ENCODE assay signal across 16 cellular contexts in the genomic region with DNA sequence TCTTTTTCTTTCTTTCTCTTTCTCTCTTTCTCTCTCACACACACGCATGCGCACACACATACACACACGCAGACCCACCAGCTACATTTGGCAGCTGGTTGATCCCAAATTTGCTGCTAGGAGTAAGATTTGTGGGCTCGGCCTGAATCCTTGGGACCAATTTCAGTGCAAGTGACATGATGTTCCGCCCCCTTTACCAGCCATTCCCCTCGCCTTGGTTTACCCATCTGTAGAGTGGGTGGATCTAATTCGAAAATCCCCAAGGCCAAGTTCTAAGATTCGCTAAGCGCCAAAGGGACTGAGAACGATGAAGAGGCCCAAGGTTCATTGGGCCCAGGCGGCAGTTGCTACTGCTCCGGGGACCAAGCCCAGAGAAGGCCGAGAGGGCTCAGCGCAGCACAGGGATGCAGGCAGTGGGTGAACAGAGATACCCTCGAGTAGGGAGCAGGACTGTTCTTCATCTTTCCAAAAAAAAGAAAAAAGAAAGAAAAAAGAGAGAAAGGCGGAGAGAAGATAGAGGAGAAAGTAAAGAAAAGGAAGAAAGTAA. TPM values are rescaled to one million over a fixed set of nuclear protein-coding genes. Genes with fewer than 3 reads are reported as not detected.
A peak's percentile ranks its signal among the peaks of the same experiment; 100 is the strongest.
DNase-seq lines count a peak whose midpoint lies in the region; ATAC-seq, FAIRE-seq and TF ChIP-seq lines count a peak whose summit lies in the region.
"Had no signal": no experiment of that assay in that cellular context is flagged by ENCODE, and none has a peak within 500 bp of the region (broad histone marks: within the 10 kb centered on the region; RNA-seq: fewer than 3 reads in every experiment).

No MANE protein-coding gene starts in this region.

- no peak for ATAC-seq in GM18909 (IDR thresholded peaks at IDR 0.05; ENCODE audit: poor library complexity, unreplicated experiment)
- ATAC-seq: left lobe of liver had no signal

- BruUV-seq in endothelial cell of umbilical vein (replicated peaks; lab: Mats Ljungman, UMichigan) = no TSS peak
- BruUV-seq in OCI-LY7 (replicated peaks; lab: Mats Ljungman, UMichigan) = no TSS peak

- H3K36me3 Mint-ChIP-seq in T-helper 2 cell treated with Interferon-gamma antibody and Interleukin-4, amounts not matched to agents 5 μg/mL and 100 μg/mL, for 36 hours (ENCODE audit: low read depth) = no peaks in the 10 kb centered on the region

- H4K20me1 ChIP-seq in endothelial cell of umbilical vein (replicated peaks; ENCODE audit: control insufficient read depth, extremely low read depth, insufficient read depth, low read length) = no peaks in the 10 kb centered on the region
- H4K20me1 ChIP-seq in OCI-LY7 (ENCODE audit: insufficient read depth, low read length) = no peaks in the 10 kb centered on the region

- H3K27ac ChIP-seq in HUES6 (ENCODE audit: low read depth, low read length) (no peak overlapping the region), endothelial cell of umbilical vein (ENCODE audit: insufficient read depth, low read depth, low read length) (no peak overlapping the region), rectal smooth muscle tissue (ENCODE audit: low read depth, low read length) (peak overlapping the region; percentile 88), OCI-LY7 (ENCODE audit: low read depth, low read length, poor library complexity, severe bottlenecking) (no peak overlapping the region)
- H3K27ac ChIP-seq: PC-9, tibial nerve had no signal

- intact Hi-C loops in endothelial cell of umbilical vein (cut with micrococcal nuclease) = no loop called here
- intact Hi-C loops in OCI-LY7 (cut with micrococcal nuclease; ENCODE audit: unreplicated experiment) = no loop called here

- no peaks in the 10 kb centered on the region for H3K9me2 ChIP-seq in OCI-LY7 (ENCODE audit: insufficient read depth, low read length)

- no peak overlapping the region for H3K4me2 ChIP-seq in endothelial cell of umbilical vein (ENCODE audit: insufficient read depth, low read length)
- no peak overlapping the region for H3K4me2 ChIP-seq in OCI-LY7 (ENCODE audit: low read length)
- H3K4me2 ChIP-seq: PC-9 had no signal

- TF ChIP-seq CTCF in endothelial cell of umbilical vein (IDR thresholded peaks at IDR 0.05; ENCODE audit: extremely low read depth in 1 of 2, insufficient read depth in 1 of 2, low read depth in 1 of 2, low read length in 2 of 2) (no peak), OCI-LY7 (conservative IDR thresholded peaks at IDR 0.05; ENCODE audit: low read length) (no peak)

- H3K27ac Mint-ChIP-seq in T-helper 2 cell treated with Interferon-gamma antibody and Interleukin-4, amounts not matched to agents 5 μg/mL and 100 μg/mL, for 36 hours = peak overlapping the region; percentile 50
- H3K27ac Mint-ChIP-seq: endodermal cell, H9 had no signal

- CTCF ChIA-PET in endothelial cell of umbilical vein (lab: Charles Lee) (interaction anchor here (1.5 kb wide), 1 partner anchor 8 kb away, joined by 4 read pairs; no protein-coding TSS in a partner anchor), OCI-LY7 (lab: Charles Lee; ENCODE audit: unreplicated experiment) (no interaction called here)

- dilution Hi-C loops in endothelial cell of umbilical vein (cut with MboI; ENCODE audit: extremely low pct_ligation_motif_present, low sequenced_read_pairs) = no loop called here

- H3K9me3 Mint-ChIP-seq in T-helper 2 cell treated with Interferon-gamma antibody and Interleukin-4, amounts not matched to agents 5 μg/mL and 100 μg/mL, for 36 hours = peaks cover 7% of the 10 kb centered on the region

- H3K9me1 ChIP-seq in endothelial cell of umbilical vein (replicated peaks; ENCODE audit: control insufficient read depth, extremely low read depth, insufficient read depth, low read length) = no peaks in the 10 kb centered on the region

- H3K36me3 ChIP-seq in HUES6 (ENCODE audit: control insufficient read depth, insufficient read depth, low read length) (no peaks in the 10 kb centered on the region), endothelial cell of umbilical vein (ENCODE audit: control insufficient read depth in 2 of 2, extremely low read depth in 1 of 2, insufficient read depth in 2 of 2, low read length in 2 of 2) (no peaks in the 10 kb centered on the region), rectal smooth muscle tissue (ENCODE audit: control insufficient read depth, insufficient read depth, low read length) (no peaks in the 10 kb centered on the region), OCI-LY7 (ENCODE audit: insufficient read depth, low read length) (no peaks in the 10 kb centered on the region)
- H3K36me3 ChIP-seq: tibial nerve had no signal

- H3K4me1 Mint-ChIP-seq in T-helper 2 cell treated with Interferon-gamma antibody and Interleukin-4, amounts not matched to agents 5 μg/mL and 100 μg/mL, for 36 hours (ENCODE audit: low read depth) = peaks cover 14% of the 10 kb centered on the region

- peaks cover 66% of the 10 kb centered on the region for H3K4me1 ChIP-seq in HUES6 (ENCODE audit: control insufficient read depth, insufficient read depth, low read length)
- no peaks in the 10 kb centered on the region for H3K4me1 ChIP-seq in endothelial cell of umbilical vein (ENCODE audit: control insufficient read depth, extremely low read depth, insufficient read depth, low read length)
- peaks cover 13% of the 10 kb centered on the region for H3K4me1 ChIP-seq in rectal smooth muscle tissue (ENCODE audit: control insufficient read depth, insufficient read depth, low read length)
- H3K4me1 ChIP-seq in OCI-LY7 (ENCODE audit: insufficient read depth, low read length, poor library complexity, severe bottlenecking) = no peaks in the 10 kb centered on the region

- no peak overlapping the region for H3K9ac ChIP-seq in HUES6 (ENCODE audit: low read length)
- no peak overlapping the region for H3K9ac ChIP-seq in endothelial cell of umbilical vein (replicated peaks; ENCODE audit: extremely low read depth, insufficient read depth, low read length)
- no peak overlapping the region for H3K9ac ChIP-seq in rectal smooth muscle tissue (ENCODE audit: low read length)

- H2AFZ ChIP-seq in endothelial cell of umbilical vein (ENCODE audit: low read depth, low read length) = no peak overlapping the region
- H2AFZ ChIP-seq in OCI-LY7 (ENCODE audit: low read length) = no peak overlapping the region
- H2AFZ ChIP-seq: PC-9 had no signal

- H3K9me3 ChIP-seq in HUES6 (ENCODE audit: control insufficient read depth, insufficient read depth, low read depth, low read length) (no peaks in the 10 kb centered on the region), endothelial cell of umbilical vein (replicated peaks; ENCODE audit: control insufficient read depth, insufficient read depth, low read length) (no peaks in the 10 kb centered on the region), OCI-LY7 (ENCODE audit: low read length) (no peaks in the 10 kb centered on the region)

- POLR2A ChIA-PET in endothelial cell of umbilical vein (lab: Charles Lee) = no interaction called here
- POLR2A ChIA-PET in OCI-LY7 (lab: Charles Lee) = interaction anchor here (1.1 kb wide), 1 partner anchor 11 kb away, joined by 7 read pairs; no protein-coding TSS in a partner anchor

- TF ChIP-seq POLR2A in endothelial cell of umbilical vein (IDR thresholded peaks at IDR 0.05; ENCODE audit: low read depth, low read length) = no peak

- no peak for DNase-seq in T-helper 2 cell treated with Interferon-gamma antibody and Interleukin-4, amounts not matched to agents 5 μg/mL and 100 μg/mL, for 36 hours (ENCODE audit: low spot score)
- DNase-seq in T-helper 2 cell (no peak), endothelial cell of umbilical vein (ENCODE audit: low read depth, low spot score) (no peak), OCI-LY7 (ENCODE audit: low spot score) (no peak), D341Med (ENCODE audit: low spot score) (no peak)
- DNase-seq: H9, NCI-H2029 treated with DMSO at 0.1 percent for 48 hours, NCI-H510A treated with DMSO at 0.1 percent for 48 hours, PC-9 had no signal

- H3K79me2 ChIP-seq in endothelial cell of umbilical vein (ENCODE audit: control insufficient read depth, insufficient read depth, low read length) = no peaks in the 10 kb centered on the region
- H3K79me2 ChIP-seq in OCI-LY7 (ENCODE audit: insufficient read depth, low read depth, low read length) = no peaks in the 10 kb centered on the region

- peaks cover 95% of the 10 kb centered on the region for H3K27me3 Mint-ChIP-seq in T-helper 2 cell treated with Interferon-gamma antibody and Interleukin-4, amounts not matched to agents 5 μg/mL and 100 μg/mL, for 36 hours (ENCODE audit: low read depth)

- no peak for FAIRE-seq in endothelial cell of umbilical vein (lab: Jason Lieb, UNC)
- FAIRE-seq: A204.1 had no signal

- no peak overlapping the region for H3K4me3 Mint-ChIP-seq in T-helper 2 cell treated with Interferon-gamma antibody and Interleukin-4, amounts not matched to agents 5 μg/mL and 100 μg/mL, for 36 hours
- H3K4me3 Mint-ChIP-seq: endodermal cell had no signal

- H3K4me3 ChIP-seq in HUES6 (ENCODE audit: low read depth, low read length) (peak overlapping the region; percentile 38; the same call in 1 of the 2 replicates), endothelial cell of umbilical vein (replicated peaks in 1 of 3; ENCODE audit: insufficient read depth in 1 of 3, low read depth in 1 of 3, low read length in 3 of 3) (no peak overlapping the region), rectal smooth muscle tissue (ENCODE audit: low read length) (peak overlapping the region; percentile 77), OCI-LY7 (ENCODE audit: low read depth, low read length, poor library complexity, severe bottlenecking) (no peak overlapping the region)
- H3K4me3 ChIP-seq: PC-9 had no signal

- H3K27me3 ChIP-seq in HUES6 (ENCODE audit: control insufficient read depth, insufficient read depth, low read length) (peaks cover 100% of the 10 kb centered on the region), endothelial cell of umbilical vein (ENCODE audit: control insufficient read depth in 2 of 2, insufficient read depth in 2 of 2, low read length in 2 of 2) (peaks cover 98 to 100% of the 10 kb centered on the region in 2 experiments), rectal smooth muscle tissue (ENCODE audit: control insufficient read depth, insufficient read depth, low read length) (peaks cover 27% of the 10 kb centered on the region)

RNA-seq across cellular contexts. Expression of a gene that starts 5.8 kb away (rescaled TPM):
- not detected in 2 replicates for total RNA-seq in endothelial cell of umbilical vein
- polyA plus RNA-seq in endothelial cell of umbilical vein = not detected in 2 replicates
- not detected in 2 replicates for polyA plus RNA-seq in endothelial cell of umbilical vein (2011; cell fraction: cytosol; rRNA removed)
- not detected in 2 replicates for polyA plus RNA-seq in endothelial cell of umbilical vein (2011; cell fraction: nucleus; rRNA removed)
- polyA plus RNA-seq in endothelial cell of umbilical vein (2012) = not detected in 2 replicates
- polyA minus RNA-seq in endothelial cell of umbilical vein = not detected in 2 replicates
- polyA minus RNA-seq in endothelial cell of umbilical vein (2011; cell fraction: cytosol; rRNA and poly(A)+ RNA removed) = not detected
- not detected in 2 replicates for polyA minus RNA-seq in endothelial cell of umbilical vein (2011; cell fraction: nucleus; rRNA and poly(A)+ RNA removed)
- 0.51 and 0.57 TPM in 2 replicates for total RNA-seq in OCI-LY7 (2014; rRNA removed; shearing (Covaris generic))
- 0.63 and 0.79 TPM in 2 replicates for total RNA-seq in OCI-LY7 (2022)
- total RNA-seq: left lobe of liver, PC-9 had no signal

RNA-seq across cellular contexts. Expression of a gene that starts 54.4 kb away (rescaled TPM):
- total RNA-seq in endothelial cell of umbilical vein (13.2 and 15.5 TPM in 2 replicates), OCI-LY7 (2022) (23.0 and 27.0 TPM in 2 replicates)
- polyA plus RNA-seq in endothelial cell of umbilical vein = 10.9 and 13.0 TPM in 2 replicates
- polyA plus RNA-seq in endothelial cell of umbilical vein (2011; cell fraction: cytosol; rRNA removed) = 13.9 and 16.0 TPM in 2 replicates
- polyA plus RNA-seq in endothelial cell of umbilical vein (2011; cell fraction: nucleus; rRNA removed) = 16.5 and 18.9 TPM in 2 replicates
- 14.1 and 14.9 TPM in 2 replicates for polyA plus RNA-seq in endothelial cell of umbilical vein (2012)
- polyA minus RNA-seq in endothelial cell of umbilical vein = 7.9 and 8.3 TPM in 2 replicates
- 4.8 TPM for polyA minus RNA-seq in endothelial cell of umbilical vein (2011; cell fraction: cytosol; rRNA and poly(A)+ RNA removed)
- 21.5 and 21.7 TPM in 2 replicates for polyA minus RNA-seq in endothelial cell of umbilical vein (2011; cell fraction: nucleus; rRNA and poly(A)+ RNA removed)
- 30.8 and 59.4 TPM in 2 replicates for total RNA-seq in OCI-LY7 (2014; rRNA removed; shearing (Covaris generic))

Comparison
In these comparisons a context has a peak if more than half of its experiments do, and no peak if none do; other contexts are left out.
1. H3K4me3 ChIP-seq: peak in HUES6 (single experiment) and rectal smooth muscle tissue (single experiment); none in endothelial cell of umbilical vein (0 of 3) and OCI-LY7 (single experiment).